14 cellular contexts compared by ENCODE assay signal in genomic region chr10:35353805-35354204, GRCh38.
A peak's percentile ranks its signal among the peaks of the same experiment; 100 is the strongest.
DNase-seq lines count a peak whose midpoint lies in the region; ATAC-seq and TF ChIP-seq lines count a peak whose summit lies in the region.
"Had no signal": no experiment of that assay in that cellular context is flagged by ENCODE, and none has a peak within 500 bp of the region (broad histone marks: within the 10 kb centered on the region; RNA-seq: fewer than 3 reads in every experiment).

No MANE protein-coding gene starts in this region.

- peak; percentile 50 for DNase-seq in hepatic stellate cell (ENCODE audit: low spot score)
- no peak for DNase-seq in stimulated activated CD4-positive, alpha-beta T cell treated with anti-CD3 and anti-CD28 coated beads, Interleukin-12 subunit alpha, Interleukin-12 subunit beta, amount 100 ng/mL, for 4 hours
- DNase-seq in effector CD8-positive, alpha-beta T cell (lab: John Stamatoyannopoulos, UW) = no peak
- no peak for DNase-seq in T-helper 2 cell
- DNase-seq: activated CD4-positive, alpha-beta T cell treated with anti-CD3 and anti-CD28 coated beads, Interleukin-2, amount 50 U/mL, for 4 hours; CD4-positive, CD25-positive, alpha-beta regulatory T cell; NCI-H1930; stomach; SW 1271 had no signal

- ATAC-seq in GM18505 (IDR thresholded peaks at IDR 0.05; ENCODE audit: unreplicated experiment) = peak; percentile 41
- peak; percentile 48 for ATAC-seq in GM21576 (IDR thresholded peaks at IDR 0.05; ENCODE audit: unreplicated experiment)
- peak; percentile 45 for ATAC-seq in HG03442 (IDR thresholded peaks at IDR 0.05; ENCODE audit: unreplicated experiment)
- ATAC-seq in GM21367 (IDR thresholded peaks at IDR 0.05; ENCODE audit: unreplicated experiment) = no peak
- ATAC-seq: pancreas had no signal

- TF ChIP-seq POLR2A in GM18505 (IDR thresholded peaks at IDR 0.05; ENCODE audit: borderline replicate concordance, extremely low read depth, insufficient read depth, insufficient read length) = no peak
